ENCODE assay signal across 8 cellular contexts in the genomic region with DNA sequence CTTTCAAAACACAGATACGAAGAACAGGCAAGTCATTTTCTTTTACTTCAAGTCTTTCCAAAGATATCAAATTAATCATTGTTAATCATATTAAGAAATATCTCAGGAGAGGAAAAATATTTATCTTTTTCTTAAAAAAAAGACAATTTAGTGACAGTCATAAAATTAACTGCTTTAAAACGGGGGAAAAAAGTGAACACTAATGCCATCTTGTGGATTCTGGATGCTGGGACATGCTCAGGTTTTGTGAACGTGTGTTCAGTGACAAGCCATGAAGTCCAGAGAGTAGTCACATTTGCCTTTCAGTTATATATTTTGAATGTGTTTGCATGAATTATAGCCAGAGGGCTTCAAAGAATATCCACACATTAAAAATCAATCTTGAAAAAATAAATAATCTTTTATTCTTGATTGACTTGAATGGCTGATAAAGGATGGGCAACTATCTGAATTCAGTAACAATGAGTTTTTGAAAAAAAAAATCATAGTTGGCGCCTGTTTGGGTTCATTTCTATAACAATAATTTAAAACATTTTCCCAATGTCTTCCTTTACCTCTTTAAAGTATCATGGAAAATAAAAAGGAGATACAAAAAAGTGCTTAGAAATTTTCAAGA.
DNase-seq lines count a peak whose midpoint lies in the region; ATAC-seq and TF ChIP-seq lines count a peak whose summit lies in the region.

No MANE protein-coding gene starts in this region.

- POLR2A ChIA-PET in Panc1 (lab: Charles Lee): no interaction called here

- no peak overlapping the region for H3K4me3 ChIP-seq in BLaER1 treated with 17β-estradiol and CSF1 and Interleukin-3, amounts not matched to agents 10 nM and 100 nM
- H3K4me3 ChIP-seq in Panc1 (ENCODE audit: low read depth in 2 of 2, low read length in 2 of 2) (no peak overlapping the region), esophagus squamous epithelium (no peak overlapping the region)

- CTCF ChIA-PET in Panc1 (lab: Charles Lee): no interaction called here

- ATAC-seq in HG03139 (IDR thresholded peaks at IDR 0.05; ENCODE audit: unreplicated experiment) (peak; percentile 67), Panc1 (peak; percentile 76; the same call in 1 of the 2 replicates), GM18505 (IDR thresholded peaks at IDR 0.05; ENCODE audit: unreplicated experiment) (no peak), HG02840 (IDR thresholded peaks at IDR 0.05; ENCODE audit: low FRiP score, unreplicated experiment) (no peak)

- peak overlapping the region; percentile 48 to 86 (median 73); a peak in 21 of 22 replicates for H3K9ac ChIP-seq in BLaER1 treated with 17β-estradiol and CSF1 and Interleukin-3, amounts not matched to agents 10 nM and 100 nM

- TF ChIP-seq POLR2A in esophagus squamous epithelium (IDR thresholded peaks at IDR 0.05) (no peak), GM18505 (IDR thresholded peaks at IDR 0.05; ENCODE audit: borderline replicate concordance, extremely low read depth, insufficient read depth, insufficient read length) (no peak)

- H3K27me3 ChIP-seq in BLaER1 treated with 17β-estradiol and CSF1 and Interleukin-3, amounts not matched to agents 10 nM and 100 nM: no peaks in the 10 kb centered on the region
- H3K27me3 ChIP-seq in Panc1 (ENCODE audit: control insufficient read depth, insufficient read depth, low read length) (no peaks in the 10 kb centered on the region), esophagus squamous epithelium (no peaks in the 10 kb centered on the region)

- 40 to 42% methylated on average over 4 of the region's 4 CpGs for WGBS in esophagus squamous epithelium, 2 donors

- peak overlapping the region; percentile 84 to 97 (median 91) for H3K27ac ChIP-seq in BLaER1 treated with 17β-estradiol and CSF1 and Interleukin-3, amounts not matched to agents 10 nM and 100 nM
- H3K27ac ChIP-seq in Panc1 (ENCODE audit: low read length) (no peak overlapping the region), esophagus squamous epithelium (no peak overlapping the region)

- H3K4me2 ChIP-seq in BLaER1 treated with 17β-estradiol and CSF1 and Interleukin-3, amounts not matched to agents 10 nM and 100 nM: peak overlapping the region; percentile 38 to 74 (median 66); a peak in 18 of 22 replicates

- peaks cover 18 to 57% (median 25%) of the 10 kb centered on the region in 10 experiments for H3K4me1 ChIP-seq in BLaER1 treated with 17β-estradiol and CSF1 and Interleukin-3, amounts not matched to agents 10 nM and 100 nM
- no peaks in the 10 kb centered on the region for H3K4me1 ChIP-seq in Panc1 (ENCODE audit: control insufficient read depth, insufficient read depth, low read length)
- H3K4me1 ChIP-seq in esophagus squamous epithelium: peaks cover 0 to 14% (median 7%) of the 10 kb centered on the region in 3 donors

- H3K36me3 ChIP-seq in BLaER1 treated with 17β-estradiol and CSF1 and Interleukin-3, amounts not matched to agents 10 nM and 100 nM: no peaks in the 10 kb centered on the region
- H3K36me3 ChIP-seq in Panc1 (ENCODE audit: control insufficient read depth, insufficient read depth, low read length) (no peaks in the 10 kb centered on the region), esophagus squamous epithelium (no peaks in the 10 kb centered on the region)

- intact Hi-C loops in Panc1 (cut with micrococcal nuclease; ENCODE audit: unreplicated experiment): loop anchor here (2.0 kb wide), 1 partner anchor 204 kb away; no protein-coding TSS in a partner anchor
- intact Hi-C loops in esophagus squamous epithelium (cut with DNase I): no loop called here

- BruUV-seq in Panc1 (replicated peaks; lab: Mats Ljungman, UMichigan): no TSS peak

- no peak for DNase-seq in Panc1 (ENCODE audit: low read depth, low spot score)
- DNase-seq in esophagus squamous epithelium (lab: John Stamatoyannopoulos, UW): no peak
- DNase-seq in renal cortical epithelial cell (ENCODE audit: low read depth): peak; percentile 60

- H3K9me3 ChIP-seq in BLaER1 treated with 17β-estradiol and CSF1 and Interleukin-3, amounts not matched to agents 10 nM and 100 nM (replicated peaks in 1 of 11): peaks cover 18 to 49% (median 36%) of the 10 kb centered on the region in 11 experiments
- H3K9me3 ChIP-seq in Panc1 (ENCODE audit: control insufficient read depth, insufficient read depth, low read depth, low read length) (peaks cover 15% of the 10 kb centered on the region), esophagus squamous epithelium (peaks cover 0 to 11% (median 3%) of the 10 kb centered on the region in 3 donors)

- TF ChIP-seq CTCF in GM12874 (IDR thresholded peaks at IDR 0.05; ENCODE audit: insufficient read depth, low read depth, low read length) (peak; percentile 61), Panc1 (IDR thresholded peaks at IDR 0.05) (peak; percentile 77; the same call in 1 of the 2 replicates), esophagus squamous epithelium (IDR thresholded peaks at IDR 0.05) (peak in 5 of 6 experiments; percentile 28 to 63 (median 51))

- H4K20me1 ChIP-seq in BLaER1 treated with 17β-estradiol and CSF1 and Interleukin-3, amounts not matched to agents 10 nM and 100 nM: no peaks in the 10 kb centered on the region

- in situ Hi-C loops in Panc1 (cut with HindIII; ENCODE audit: low pct_unique_long_range_greater_than_20kb, low sequenced_read_pairs): no loop called here

Comparison
In these comparisons a context has a peak if more than half of its experiments do, and no peak if none do; other contexts are left out.
1. H3K27ac ChIP-seq: peak in BLaER1 treated with 17β-estradiol and CSF1 and Interleukin-3, amounts not matched to agents 10 nM and 100 nM (11 of 11); none in Panc1 (single experiment) and esophagus squamous epithelium (0 of 4).
2. ATAC-seq: peak in HG03139 (single experiment) and Panc1 (single experiment); none in GM18505 (single experiment) and HG02840 (single experiment).
3. Peak in every context shown above with its lines, with median percentiles within 50 percentile points of each other: CTCF ChIP-seq.